Comparison of ENCODE assay signal across 23 cellular contexts in genomic region chr12:20434993-20435392, GRCh38.
DNase-seq lines count a peak whose midpoint lies in the region; ATAC-seq and TF ChIP-seq lines count a peak whose summit lies in the region.
"Had no signal": no experiment of that assay in that cellular context is flagged by ENCODE, and none has a peak within 500 bp of the region (broad histone marks: within the 10 kb centered on the region; RNA-seq: fewer than 3 reads in every experiment).

No MANE protein-coding gene starts in this region.

- H3K27ac ChIP-seq in heart left ventricle (peak overlapping the region; percentile 1 to 94 (median 74)), coronary artery (peak overlapping the region; percentile 60 to 64), tibial artery (peak overlapping the region; percentile 37 to 48)
- H3K27ac ChIP-seq: foreskin keratinocyte, HL-60, upper lobe of right lung had no signal

- no peak for TF ChIP-seq POLR2A in heart left ventricle (IDR thresholded peaks at IDR 0.05)

- peaks cover 8 to 19% of the 10 kb centered on the region in 2 donors for H3K27me3 Mint-ChIP-seq in natural killer cell (ENCODE audit: low read depth in 2 of 2)

- no peak overlapping the region for H3K4me3 ChIP-seq in heart left ventricle
- no peak overlapping the region for H3K4me3 ChIP-seq in coronary artery
- H3K4me3 ChIP-seq in tibial artery: no peak overlapping the region
- H3K4me3 ChIP-seq: sigmoid colon, upper lobe of right lung had no signal

- H3K4me3 Mint-ChIP-seq in natural killer cell: no peak overlapping the region
- H3K4me3 Mint-ChIP-seq: activated naive CD8-positive, alpha-beta T cell treated with anti-CD3 and anti-CD28 coated beads, Interleukin-2, amount 10 ng/mL, durations not matched to agents 7 days and 5 days; WTC11 had no signal

- H3K9me3 ChIP-seq in heart left ventricle (no peaks in the 10 kb centered on the region), tibial artery (no peaks in the 10 kb centered on the region)
- H3K9me3 ChIP-seq: sigmoid colon, upper lobe of right lung had no signal

- intact Hi-C loops in heart left ventricle (cut with DNase I): no loop called here
- intact Hi-C loops in Right ventricle myocardium inferior (cut with DNase I): no loop called here
- intact Hi-C loops in tibial artery (cut with DNase I; ENCODE audit: low total_unique reads): no loop called here
- intact Hi-C loops in natural killer cell (cut with micrococcal nuclease): no loop called here

- no peaks in the 10 kb centered on the region for H3K36me3 Mint-ChIP-seq in natural killer cell
- H3K36me3 Mint-ChIP-seq: activated naive CD8-positive, alpha-beta T cell treated with anti-CD3 and anti-CD28 coated beads, Interleukin-2, amount 10 ng/mL, durations not matched to agents 7 days and 5 days; WTC11 had no signal

- WGBS in heart left ventricle, 4 donors: 22 to 36% (median 29%) methylated on average over 3 of the region's 3 CpGs

- H3K27me3 ChIP-seq in heart left ventricle (no peaks in the 10 kb centered on the region), tibial artery (no peaks in the 10 kb centered on the region)
- H3K27me3 ChIP-seq: foreskin keratinocyte, sigmoid colon, upper lobe of right lung had no signal

- H3K4me1 ChIP-seq in heart left ventricle (peaks cover 0 to 94% (median 60%) of the 10 kb centered on the region in 12 donors), tibial artery (peaks cover 0 to 100% (median 19%) of the 10 kb centered on the region in 4 donors)
- H3K4me1 ChIP-seq: foreskin keratinocyte, upper lobe of right lung had no signal

- no peaks in the 10 kb centered on the region for H3K36me3 ChIP-seq in heart left ventricle
- H3K36me3 ChIP-seq in tibial artery: no peaks in the 10 kb centered on the region
- H3K36me3 ChIP-seq: sigmoid colon, upper lobe of right lung had no signal

- no peaks in the 10 kb centered on the region for H3K4me1 Mint-ChIP-seq in natural killer cell
- H3K4me1 Mint-ChIP-seq: activated naive CD8-positive, alpha-beta T cell treated with anti-CD3 and anti-CD28 coated beads, Interleukin-2, amount 10 ng/mL, durations not matched to agents 7 days and 5 days had no signal

- no peak overlapping the region for H3K27ac Mint-ChIP-seq in natural killer cell
- H3K27ac Mint-ChIP-seq: activated naive CD8-positive, alpha-beta T cell treated with anti-CD3 and anti-CD28 coated beads, Interleukin-2, amount 10 ng/mL, durations not matched to agents 7 days and 5 days; WTC11 had no signal

- ATAC-seq in heart left ventricle (peak; percentile 21 to 52 (median 44)), Right ventricle myocardium inferior (no peak), natural killer cell (no peak)
- ATAC-seq: foreskin keratinocyte, HepG2, SK-N-SH treated with all-trans-retinoic acid at 6 μM for 48 hours, upper lobe of right lung, WTC11 had no signal

- DNase-seq in heart left ventricle (no peak), Right ventricle myocardium inferior (ENCODE audit: missing footprints) (no peak), coronary artery (ENCODE audit: low spot score) (no peak), hepatic stellate cell (ENCODE audit: low spot score) (peak; percentile 11), tibial artery (no peak), SW 1271 (lab: John Stamatoyannopoulos, UW) (no peak), natural killer cell (no peak)
- no peak for DNase-seq in activated CD4-positive, alpha-beta T cell treated with anti-CD3 and anti-CD28 coated beads, Interleukin-2, amount 50 U/mL, for 4 hours
- DNase-seq: 8988T; activated naive CD8-positive, alpha-beta T cell treated with anti-CD3 and anti-CD28 coated beads, Interleukin-2, amount 10 ng/mL, durations not matched to agents 7 days and 5 days; COR-L47; DMS79 treated with DMSO at 0.1 percent for 48 hours; foreskin keratinocyte; islet precursor cell; NCI-H2107; NCI-H524 treated with DMSO at 0.1 percent for 48 hours; RPMI8226; sigmoid colon; upper lobe of right lung had no signal

- TF ChIP-seq CTCF in heart left ventricle (IDR thresholded peaks at IDR 0.05): no peak
- no peak for TF ChIP-seq CTCF in coronary artery (IDR thresholded peaks at IDR 0.05)
- no peak for TF ChIP-seq CTCF in tibial artery (IDR thresholded peaks at IDR 0.05)
- TF ChIP-seq CTCF in natural killer cell (IDR thresholded peaks at IDR 0.05): no peak

- no peaks in the 10 kb centered on the region for H3K9me3 Mint-ChIP-seq in natural killer cell
- H3K9me3 Mint-ChIP-seq: activated naive CD8-positive, alpha-beta T cell treated with anti-CD3 and anti-CD28 coated beads, Interleukin-2, amount 10 ng/mL, durations not matched to agents 7 days and 5 days; WTC11 had no signal

Comparison
In these comparisons a context has a peak if more than half of its experiments do, and no peak if none do; other contexts are left out.
1. ATAC-seq: peak in heart left ventricle (4 of 4); none in Right ventricle myocardium inferior (single experiment) and natural killer cell (0 of 3).
2. Peak in every context shown above with its lines, with median percentiles within 50 percentile points of each other: H3K27ac ChIP-seq.